ENCODE assay signal across 8 cellular contexts in the genomic region with DNA sequence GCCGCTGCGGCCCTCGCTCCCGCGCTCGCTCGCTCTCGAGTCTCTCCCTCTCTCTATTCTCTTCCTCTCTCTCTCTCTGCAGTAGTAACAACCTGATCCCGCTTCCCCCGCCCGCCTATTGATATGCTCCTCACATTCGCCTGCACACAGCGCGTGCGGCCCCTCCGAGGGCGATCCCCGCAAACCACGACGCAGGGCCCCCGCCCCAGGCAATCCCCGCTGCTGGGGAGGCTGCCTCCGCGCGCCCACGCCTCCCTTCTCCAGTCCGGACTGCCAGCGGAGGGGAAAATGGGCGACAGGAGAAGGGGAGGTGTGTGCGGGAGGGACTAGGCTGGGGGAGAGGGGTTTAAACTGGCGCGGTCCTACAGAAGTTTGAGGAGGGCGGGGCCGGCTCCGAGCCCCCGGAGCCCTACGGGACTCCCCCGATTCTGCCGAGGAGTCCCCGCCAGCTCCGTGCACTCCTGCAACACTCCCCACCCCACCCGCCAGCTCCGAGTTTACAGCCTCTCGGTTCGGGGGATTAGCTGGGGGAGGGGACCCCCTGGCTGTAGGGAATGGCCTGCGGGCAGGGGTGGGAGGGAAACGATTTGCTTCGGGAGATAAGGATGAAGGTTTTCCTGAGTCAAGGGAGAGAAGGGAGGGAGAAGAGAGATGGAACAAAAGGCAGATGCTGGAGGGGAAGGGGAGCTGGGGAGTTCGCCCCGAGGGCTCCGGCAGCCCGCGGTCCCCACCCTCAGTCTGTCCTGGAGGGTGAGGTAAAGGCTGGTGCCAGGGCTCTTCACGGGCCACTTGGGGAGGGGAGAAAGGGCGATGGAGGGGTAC.
DNase-seq lines count a peak whose midpoint lies in the region; ATAC-seq, FAIRE-seq and TF ChIP-seq lines count a peak whose summit lies in the region.

No MANE protein-coding gene starts in this region.

- H3K4me1 ChIP-seq in left lung, result peaks cover 8 to 18% of the 10 kb centered on the region in 2 donors
- peaks cover 7 to 20% of the 10 kb centered on the region in 2 donors for H3K4me1 ChIP-seq in thyroid gland

- peaks cover 59% of the 10 kb centered on the region for H3K27me3 Mint-ChIP-seq in activated CD4-positive, alpha-beta memory T cell treated with anti-CD3 and anti-CD28 coated beads for 36 hours
- H3K27me3 Mint-ChIP-seq in activated CD4-positive, alpha-beta memory T cell treated with anti-CD3 and anti-CD28 coated beads, Interleukin-2, amount 10 ng/mL, durations not matched to agents 7 days and 5 days, result peaks cover 84% of the 10 kb centered on the region
- peaks cover 21% of the 10 kb centered on the region for H3K27me3 Mint-ChIP-seq in activated naive CD8-positive, alpha-beta T cell

- TF ChIP-seq POLR2A in thyroid gland (IDR thresholded peaks at IDR 0.05), result no peak
- no peak for TF ChIP-seq POLR2A in GM12891 (IDR thresholded peaks at IDR 0.05; ENCODE audit: low read depth, low read length)

- H3K9me3 ChIP-seq in left lung (no peaks in the 10 kb centered on the region), thyroid gland (no peaks in the 10 kb centered on the region)

- no peak for TF ChIP-seq CTCF in left lung (IDR thresholded peaks at IDR 0.05)
- no peak for TF ChIP-seq CTCF in thyroid gland (IDR thresholded peaks at IDR 0.05)

- H3K27ac ChIP-seq in left lung (no peak overlapping the region), thyroid gland (no peak overlapping the region)

- POLR2A ChIA-PET in activated CD4-positive, alpha-beta memory T cell treated with anti-CD3 and anti-CD28 coated beads for 36 hours (lab: Charles Lee), result no interaction called here
- POLR2A ChIA-PET in activated CD4-positive, alpha-beta memory T cell treated with anti-CD3 and anti-CD28 coated beads, Interleukin-2, amount 10 ng/mL, durations not matched to agents 7 days and 5 days (lab: Charles Lee), result no interaction called here

- H3K36me3 Mint-ChIP-seq in activated CD4-positive, alpha-beta memory T cell treated with anti-CD3 and anti-CD28 coated beads for 36 hours, result no peaks in the 10 kb centered on the region
- no peaks in the 10 kb centered on the region for H3K36me3 Mint-ChIP-seq in activated CD4-positive, alpha-beta memory T cell treated with anti-CD3 and anti-CD28 coated beads, Interleukin-2, amount 10 ng/mL, durations not matched to agents 7 days and 5 days (ENCODE audit: low read depth)
- H3K36me3 Mint-ChIP-seq in activated naive CD8-positive, alpha-beta T cell, result no peaks in the 10 kb centered on the region

- H3K4me3 Mint-ChIP-seq in activated CD4-positive, alpha-beta memory T cell treated with anti-CD3 and anti-CD28 coated beads for 36 hours, result peak overlapping the region; percentile 36
- no peak overlapping the region for H3K4me3 Mint-ChIP-seq in activated CD4-positive, alpha-beta memory T cell treated with anti-CD3 and anti-CD28 coated beads, Interleukin-2, amount 10 ng/mL, durations not matched to agents 7 days and 5 days
- H3K4me3 Mint-ChIP-seq in activated naive CD8-positive, alpha-beta T cell, result peak overlapping the region; percentile 74

- no peak for FAIRE-seq in GM12891 (lab: Jason Lieb, UNC)

- no peaks in the 10 kb centered on the region for H3K9me3 Mint-ChIP-seq in activated CD4-positive, alpha-beta memory T cell treated with anti-CD3 and anti-CD28 coated beads for 36 hours
- H3K9me3 Mint-ChIP-seq in activated CD4-positive, alpha-beta memory T cell treated with anti-CD3 and anti-CD28 coated beads, Interleukin-2, amount 10 ng/mL, durations not matched to agents 7 days and 5 days, result no peaks in the 10 kb centered on the region
- H3K9me3 Mint-ChIP-seq in activated naive CD8-positive, alpha-beta T cell (ENCODE audit: low read depth), result no peaks in the 10 kb centered on the region

- 2% methylated on average over 43 to 54 of the region's 55 CpGs for WGBS in thyroid gland, 2 donors

- peak; percentile 35 for DNase-seq in activated CD4-positive, alpha-beta memory T cell treated with anti-CD3 and anti-CD28 coated beads for 36 hours
- DNase-seq in activated CD4-positive, alpha-beta memory T cell treated with anti-CD3 and anti-CD28 coated beads, Interleukin-2, amount 10 ng/mL, durations not matched to agents 7 days and 5 days, result no peak
- DNase-seq in left lung, result peak in 1 of 2 donors; percentile 82
- DNase-seq in thyroid gland, result peak; percentile 15 to 21
- DNase-seq in GM12891 (ENCODE audit: insufficient read length, low spot score), result no peak
- DNase-seq in effector CD4-positive, alpha-beta T cell, result no peak
- DNase-seq in Ammon's horn (ENCODE audit: low spot score), result no peak

- no peak overlapping the region for H3K27ac Mint-ChIP-seq in activated CD4-positive, alpha-beta memory T cell treated with anti-CD3 and anti-CD28 coated beads for 36 hours
- no peak overlapping the region for H3K27ac Mint-ChIP-seq in activated CD4-positive, alpha-beta memory T cell treated with anti-CD3 and anti-CD28 coated beads, Interleukin-2, amount 10 ng/mL, durations not matched to agents 7 days and 5 days
- H3K27ac Mint-ChIP-seq in activated naive CD8-positive, alpha-beta T cell, result no peak overlapping the region

- peak overlapping the region; percentile 14 to 17 for H3K4me3 ChIP-seq in left lung
- peak overlapping the region in 1 of 3 donors; percentile 26 for H3K4me3 ChIP-seq in thyroid gland (replicated peaks in 1 of 3)

- peaks cover 35 to 100% of the 10 kb centered on the region in 2 donors for H3K27me3 ChIP-seq in left lung
- peaks cover 13% of the 10 kb centered on the region for H3K27me3 ChIP-seq in thyroid gland

- CTCF ChIA-PET in activated CD4-positive, alpha-beta memory T cell treated with anti-CD3 and anti-CD28 coated beads for 36 hours (lab: Charles Lee), result interaction anchor here (1.0 kb wide), 1 partner anchor 16 kb away, joined by 3 read pairs; no protein-coding TSS in a partner anchor
- CTCF ChIA-PET in activated CD4-positive, alpha-beta memory T cell treated with anti-CD3 and anti-CD28 coated beads, Interleukin-2, amount 10 ng/mL, durations not matched to agents 7 days and 5 days (lab: Charles Lee), result no interaction called here

- ATAC-seq in left lung, result peak; percentile 30

- intact Hi-C loops in activated CD4-positive, alpha-beta memory T cell treated with anti-CD3 and anti-CD28 coated beads for 36 hours (cut with micrococcal nuclease), result no loop called here
- intact Hi-C loops in left lung (cut with DNase I) (no loop called here), thyroid gland (cut with DNase I) (no loop called here)

- peaks cover 17% of the 10 kb centered on the region for H3K4me1 Mint-ChIP-seq in activated CD4-positive, alpha-beta memory T cell treated with anti-CD3 and anti-CD28 coated beads for 36 hours (ENCODE audit: low read depth)
- H3K4me1 Mint-ChIP-seq in activated CD4-positive, alpha-beta memory T cell treated with anti-CD3 and anti-CD28 coated beads, Interleukin-2, amount 10 ng/mL, durations not matched to agents 7 days and 5 days, result peaks cover 13% of the 10 kb centered on the region
- peaks cover 23% of the 10 kb centered on the region for H3K4me1 Mint-ChIP-seq in activated naive CD8-positive, alpha-beta T cell (ENCODE audit: low read depth)

- H3K36me3 ChIP-seq in left lung (no peaks in the 10 kb centered on the region), thyroid gland (no peaks in the 10 kb centered on the region)

TF ChIP-seq in GM12891, 5 proteins besides CTCF, POLR2A, EP300 and RAD21:
- no peak for TF ChIP-seq PAX5 (IDR thresholded peaks at IDR 0.05; ENCODE audit: insufficient read depth, low read length, severe bottlenecking)
- no peak for TF ChIP-seq POU2F2 (IDR thresholded peaks at IDR 0.05; ENCODE audit: low read depth, low read length)
- TF ChIP-seq TAF1 (IDR thresholded peaks at IDR 0.05; ENCODE audit: low read depth, low read length), result no peak
- TF ChIP-seq POLR2AphosphoS5 (IDR thresholded peaks at IDR 0.05; ENCODE audit: low read depth, low read length), result no peak
- no peak for TF ChIP-seq SPI1 (IDR thresholded peaks at IDR 0.05; ENCODE audit: low read depth, low read length)
TF ChIP-seq in GM12891: peak in this region for 0.

Comparison
In these comparisons a context has a peak if more than half of its experiments do, and no peak if none do; other contexts are left out.
1. DNase-seq: peak in activated CD4-positive, alpha-beta memory T cell treated with anti-CD3 and anti-CD28 coated beads for 36 hours (single experiment) and thyroid gland (2 of 2); none in activated CD4-positive, alpha-beta memory T cell treated with anti-CD3 and anti-CD28 coated beads, Interleukin-2, amount 10 ng/mL, durations not matched to agents 7 days and 5 days (single experiment), GM12891 (single experiment), effector CD4-positive, alpha-beta T cell (single experiment) and Ammon's horn (single experiment).